In the genomic region with DNA sequence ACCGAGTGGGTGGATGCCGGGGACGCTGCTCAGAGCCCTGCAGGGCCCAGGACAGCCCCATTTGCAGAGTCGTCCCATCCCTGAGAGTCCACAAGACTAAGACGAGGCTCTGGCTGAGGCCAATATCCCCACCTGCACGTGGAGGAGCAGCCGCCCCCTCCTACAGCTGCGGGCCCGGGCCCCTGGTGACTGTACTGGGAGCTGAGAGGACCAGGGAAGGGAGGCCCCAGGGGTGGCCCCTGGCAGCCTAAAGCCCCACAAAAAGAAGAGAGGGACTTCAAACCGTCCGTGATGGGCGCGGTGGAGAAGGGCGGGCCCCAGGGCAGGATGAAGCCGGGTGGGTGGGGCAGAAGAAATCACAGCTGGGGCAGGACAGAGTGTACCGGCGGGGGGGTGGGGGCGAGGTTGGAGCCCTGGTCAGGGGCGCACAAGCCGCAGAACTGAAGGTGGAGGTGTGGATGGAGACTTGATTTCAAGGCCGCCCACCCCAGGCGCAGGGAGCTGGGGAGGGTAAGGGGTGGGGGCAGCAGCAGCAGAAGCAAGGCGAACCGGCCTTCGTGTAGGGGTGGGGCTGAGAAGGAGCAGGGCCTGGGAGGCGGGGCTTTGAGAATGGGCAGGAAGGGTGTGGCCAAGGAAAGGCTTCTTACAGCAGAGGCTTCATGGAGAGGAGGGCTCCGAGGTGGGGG, we compare ENCODE assay signal across 7 cellular contexts. TPM values are rescaled to one million over a fixed set of nuclear protein-coding genes. Genes with fewer than 3 reads are reported as not detected.
DNase-seq lines count a peak whose midpoint lies in the region; ATAC-seq and TF ChIP-seq lines count a peak whose summit lies in the region.
"Had no signal": no experiment of that assay in that cellular context is flagged by ENCODE, and none has a peak within 500 bp of the region (broad histone marks: within the 10 kb centered on the region; RNA-seq: fewer than 3 reads in every experiment).

No MANE protein-coding gene starts in this region.

- H3K36me3 Mint-ChIP-seq in stimulated activated naive CD8-positive, alpha-beta T cell treated with anti-CD3 and anti-CD28 coated beads, Interleukin-15, Interleukin-2, amounts not matched to agents 100 ng/mL and 50 ng/mL, for 24 hours (ENCODE audit: low read depth): peaks cover 20% of the 10 kb centered on the region

- H3K27me3 ChIP-seq in right atrium auricular region: no peaks in the 10 kb centered on the region

- H3K4me3 Mint-ChIP-seq in stimulated activated naive CD8-positive, alpha-beta T cell treated with anti-CD3 and anti-CD28 coated beads, Interleukin-15, Interleukin-2, amounts not matched to agents 100 ng/mL and 50 ng/mL, for 24 hours: peak overlapping the region; percentile 60

- no peaks in the 10 kb centered on the region for H3K9me3 Mint-ChIP-seq in stimulated activated naive CD8-positive, alpha-beta T cell treated with anti-CD3 and anti-CD28 coated beads, Interleukin-15, Interleukin-2, amounts not matched to agents 100 ng/mL and 50 ng/mL, for 24 hours

- H3K4me3 ChIP-seq in right atrium auricular region: no peak overlapping the region

- H3K27me3 Mint-ChIP-seq in stimulated activated naive CD8-positive, alpha-beta T cell treated with anti-CD3 and anti-CD28 coated beads, Interleukin-15, Interleukin-2, amounts not matched to agents 100 ng/mL and 50 ng/mL, for 24 hours: no peaks in the 10 kb centered on the region

- intact Hi-C loops in Right ventricle myocardium inferior (cut with DNase I) (loop anchor here (5.0 kb wide), 1 partner anchor 40 kb away; a partner anchor contains a TSS), left cardiac atrium (cut with DNase I) (no loop called here)

- H3K27ac Mint-ChIP-seq in stimulated activated naive CD8-positive, alpha-beta T cell treated with anti-CD3 and anti-CD28 coated beads, Interleukin-15, Interleukin-2, amounts not matched to agents 100 ng/mL and 50 ng/mL, for 24 hours: no peak overlapping the region

- no peak overlapping the region for H3K27ac ChIP-seq in right atrium auricular region
- H3K27ac ChIP-seq: parathyroid adenoma had no signal

- DNase-seq in Right ventricle myocardium inferior (ENCODE audit: missing footprints): peak; percentile 85
- no peak for DNase-seq in right atrium auricular region (ENCODE audit: low spot score)
- peak; percentile 84 for DNase-seq in activated CD8-positive, alpha-beta memory T cell treated with anti-CD3 and anti-CD28 coated beads for 24 hours
- DNase-seq in left cardiac atrium: peak; percentile 70
- DNase-seq in kidney glomerular epithelial cell (lab: John Stamatoyannopoulos, UW): no peak

- no peaks in the 10 kb centered on the region for H3K9me3 ChIP-seq in right atrium auricular region

- ATAC-seq in Right ventricle myocardium inferior (peak; percentile 35), left cardiac atrium (peak in 1 of 2 donors; percentile 23)

- H3K36me3 ChIP-seq in right atrium auricular region: peaks cover 52% of the 10 kb centered on the region

- H3K4me1 Mint-ChIP-seq in stimulated activated naive CD8-positive, alpha-beta T cell treated with anti-CD3 and anti-CD28 coated beads, Interleukin-15, Interleukin-2, amounts not matched to agents 100 ng/mL and 50 ng/mL, for 24 hours (ENCODE audit: low read depth): peaks cover 12% of the 10 kb centered on the region

- no peak for TF ChIP-seq CTCF in right atrium auricular region (IDR thresholded peaks at IDR 0.05)

- peaks cover 0 to 13% of the 10 kb centered on the region in 2 donors for H3K4me1 ChIP-seq in right atrium auricular region
- H3K4me1 ChIP-seq: parathyroid adenoma had no signal

RNA-seq across cellular contexts. Expression of a gene that starts 12.9 kb away (rescaled TPM):
- total RNA-seq in Right ventricle myocardium inferior (655 TPM), right atrium auricular region (100 to 1,000 TPM; 133 to 652 TPM), left cardiac atrium (100 to 1,000 TPM; 277 to 861 TPM)

RNA-seq across cellular contexts. Expression of a gene that starts 20.3 kb away (rescaled TPM):
- total RNA-seq in Right ventricle myocardium inferior (1.6 TPM), right atrium auricular region (under 1 TPM; 0.67 to 0.83 TPM), left cardiac atrium (1 to 10 TPM; 1.5 to 2.4 TPM)

RNA-seq across cellular contexts. Expression of a gene that starts 20.6 kb away (rescaled TPM):
- 23.5 TPM for total RNA-seq in Right ventricle myocardium inferior
- total RNA-seq in right atrium auricular region: 10 to 100 TPM; 17.7 to 26.5 TPM
- total RNA-seq in left cardiac atrium: 10 to 100 TPM; 25.4 to 27.4 TPM

RNA-seq across cellular contexts. Expression of a gene that starts 20.9 kb away (rescaled TPM):
- not detected for total RNA-seq in Right ventricle myocardium inferior
- not detected for total RNA-seq in right atrium auricular region
- not detected for total RNA-seq in left cardiac atrium

RNA-seq across cellular contexts. Expression of a gene that starts 31.6 kb away (rescaled TPM):
- total RNA-seq in Right ventricle myocardium inferior: not detected
- total RNA-seq in right atrium auricular region: not detected
- total RNA-seq in left cardiac atrium: not detected

Comparison
In these comparisons a context has a peak if more than half of its experiments do, and no peak if none do; other contexts are left out.
1. DNase-seq: peak in Right ventricle myocardium inferior (single experiment), activated CD8-positive, alpha-beta memory T cell treated with anti-CD3 and anti-CD28 coated beads for 24 hours (single experiment) and left cardiac atrium (single experiment); none in right atrium auricular region (single experiment) and kidney glomerular epithelial cell (single experiment).